In the genomic region with DNA sequence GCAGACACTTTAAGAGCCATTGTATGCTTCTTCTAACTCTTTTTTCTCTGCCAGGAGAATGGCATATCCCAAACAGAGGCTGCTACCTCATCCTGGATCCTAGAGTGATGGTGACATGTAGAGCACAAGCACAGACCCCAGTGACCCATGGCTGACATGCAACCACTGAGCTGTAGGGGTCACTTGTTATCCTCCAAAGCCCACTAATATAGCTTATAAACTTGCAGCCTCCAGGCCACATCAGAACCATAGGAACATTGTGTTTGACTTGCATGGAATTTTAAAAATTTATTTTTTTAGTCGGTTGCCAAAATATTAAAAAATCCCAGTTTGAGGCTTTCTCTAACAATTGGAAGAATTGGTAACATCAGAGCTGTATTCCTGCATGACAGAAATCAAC, we compare ENCODE assay signal across 17 cellular contexts.
A peak's percentile ranks its signal among the peaks of the same experiment; 100 is the strongest.
DNase-seq lines count a peak whose midpoint lies in the region; ATAC-seq and TF ChIP-seq lines count a peak whose summit lies in the region.
"Had no signal": no experiment of that assay in that cellular context is flagged by ENCODE, and none has a peak within 500 bp of the region (broad histone marks: within the 10 kb centered on the region; RNA-seq: fewer than 3 reads in every experiment).

No MANE protein-coding gene starts in this region.

- no peak overlapping the region for H3K27ac Mint-ChIP-seq in chondrocyte (ENCODE audit: unreplicated experiment)
- H3K27ac Mint-ChIP-seq in osteocyte (ENCODE audit: unreplicated experiment): no peak overlapping the region
- no peak overlapping the region for H3K27ac Mint-ChIP-seq in activated naive CD4-positive, alpha-beta T cell treated with anti-CD3 and anti-CD28 coated beads, Interleukin-2, amount 10 ng/mL, durations not matched to agents 7 days and 5 days
- H3K27ac Mint-ChIP-seq: CD4-positive, alpha-beta T cell; HFFc6 had no signal

- no peaks in the 10 kb centered on the region for H3K36me3 ChIP-seq in SK-N-SH (replicated peaks in 1 of 2; ENCODE audit: control insufficient read depth in 1 of 2, insufficient read depth in 2 of 2, low read length in 1 of 2)

- H2AFZ ChIP-seq in SK-N-SH (ENCODE audit: low read depth): no peak overlapping the region

- POLR2A ChIA-PET in SK-N-SH (lab: Yijun Ruan, JAX): no interaction called here

- H3K4me3 Mint-ChIP-seq in chondrocyte (ENCODE audit: unreplicated experiment): no peak overlapping the region
- H3K4me3 Mint-ChIP-seq in osteocyte (ENCODE audit: unreplicated experiment): no peak overlapping the region
- H3K4me3 Mint-ChIP-seq in activated naive CD4-positive, alpha-beta T cell treated with anti-CD3 and anti-CD28 coated beads, Interleukin-2, amount 10 ng/mL, durations not matched to agents 7 days and 5 days: no peak overlapping the region
- H3K4me3 Mint-ChIP-seq: CD4-positive, alpha-beta T cell; HFFc6 had no signal

- H3K36me3 Mint-ChIP-seq in chondrocyte (ENCODE audit: low read depth): no peaks in the 10 kb centered on the region
- H3K36me3 Mint-ChIP-seq in osteocyte (ENCODE audit: unreplicated experiment): no peaks in the 10 kb centered on the region
- H3K36me3 Mint-ChIP-seq in activated naive CD4-positive, alpha-beta T cell treated with anti-CD3 and anti-CD28 coated beads, Interleukin-2, amount 10 ng/mL, durations not matched to agents 7 days and 5 days: no peaks in the 10 kb centered on the region

- H3K27me3 Mint-ChIP-seq in chondrocyte (ENCODE audit: low read depth) (no peaks in the 10 kb centered on the region), osteocyte (ENCODE audit: unreplicated experiment) (peaks cover 8% of the 10 kb centered on the region)
- H3K27me3 Mint-ChIP-seq in activated naive CD4-positive, alpha-beta T cell treated with anti-CD3 and anti-CD28 coated beads, Interleukin-2, amount 10 ng/mL, durations not matched to agents 7 days and 5 days: no peaks in the 10 kb centered on the region
- H3K27me3 Mint-ChIP-seq: CD4-positive, alpha-beta T cell had no signal

- H3K9me3 ChIP-seq in SK-N-SH: no peaks in the 10 kb centered on the region
- H3K9me3 ChIP-seq: A549, Caco-2 had no signal

- H3K4me2 ChIP-seq in SK-N-SH: no peak overlapping the region
- H3K4me2 ChIP-seq: A549 had no signal

- H3K9me3 Mint-ChIP-seq in chondrocyte (ENCODE audit: low read depth): no peaks in the 10 kb centered on the region
- no peaks in the 10 kb centered on the region for H3K9me3 Mint-ChIP-seq in osteocyte (ENCODE audit: unreplicated experiment)
- peaks cover 4% of the 10 kb centered on the region for H3K9me3 Mint-ChIP-seq in activated naive CD4-positive, alpha-beta T cell treated with anti-CD3 and anti-CD28 coated beads, Interleukin-2, amount 10 ng/mL, durations not matched to agents 7 days and 5 days
- H3K9me3 Mint-ChIP-seq: CD4-positive, alpha-beta T cell; HFFc6 had no signal

- H3K4me1 Mint-ChIP-seq in chondrocyte (ENCODE audit: low read depth) (no peaks in the 10 kb centered on the region), osteocyte (ENCODE audit: unreplicated experiment) (peaks cover 5% of the 10 kb centered on the region)
- H3K4me1 Mint-ChIP-seq in activated naive CD4-positive, alpha-beta T cell treated with anti-CD3 and anti-CD28 coated beads, Interleukin-2, amount 10 ng/mL, durations not matched to agents 7 days and 5 days: no peaks in the 10 kb centered on the region

- no peaks in the 10 kb centered on the region for H4K20me1 ChIP-seq in SK-N-SH (ENCODE audit: insufficient read depth)

- no peak for TF ChIP-seq CTCF in SK-N-SH (IDR thresholded peaks at IDR 0.05)
- TF ChIP-seq CTCF in chondrocyte (IDR thresholded peaks at IDR 0.05): peak; percentile 27
- peak; percentile 21 for TF ChIP-seq CTCF in osteocyte (IDR thresholded peaks at IDR 0.05)

- DNase-seq in SK-N-SH: peak; percentile 7
- no peak for DNase-seq in chondrocyte (ENCODE audit: low spot score)
- peak; percentile 9 for DNase-seq in fibroblast of gingiva (ENCODE audit: low read depth)
- DNase-seq in osteocyte (ENCODE audit: extremely low spot score, unreplicated experiment): no peak
- no peak for DNase-seq in NCI-H82 treated with DMSO at 0.1 percent for 48 hours (lab: John Stamatoyannopoulos, UW; ENCODE audit: unreplicated experiment)
- DNase-seq in activated naive CD4-positive, alpha-beta T cell treated with anti-CD3 and anti-CD28 coated beads, Interleukin-2, amount 10 ng/mL, durations not matched to agents 7 days and 5 days: no peak
- DNase-seq: AML-193; Caco-2; CD4-positive, alpha-beta T cell; GOT3; HFFc6 had no signal

- H3K9ac ChIP-seq in SK-N-SH: no peak overlapping the region

- H3K27ac ChIP-seq in SK-N-SH (ENCODE audit: low read depth in 2 of 2, low read length in 1 of 2): no peak overlapping the region
- H3K27ac ChIP-seq: 22Rv1, A549, C4-2B had no signal

- no peaks in the 10 kb centered on the region for H3K79me2 ChIP-seq in SK-N-SH (ENCODE audit: insufficient read depth)

- CTCF ChIA-PET in SK-N-SH (lab: Yijun Ruan, JAX): interaction anchor here (0.7 kb wide), 2 partner anchors 23 to 272 kb away, joined by 3 read pairs; no protein-coding TSS in a partner anchor
- CTCF ChIA-PET in activated naive CD4-positive, alpha-beta T cell treated with anti-CD3 and anti-CD28 coated beads, Interleukin-2, amount 10 ng/mL, durations not matched to agents 7 days and 5 days (lab: Charles Lee): no interaction called here

- H3K27me3 ChIP-seq in SK-N-SH (ENCODE audit: insufficient read depth): no peaks in the 10 kb centered on the region

- no peak; the same call in 2 of the 3 replicates for ATAC-seq in SK-N-SH treated with all-trans-retinoic acid at 6 μM for 48 hours
- ATAC-seq in GM21717 (IDR thresholded peaks at IDR 0.05; ENCODE audit: unreplicated experiment): no peak
- ATAC-seq: A549, HCT116 had no signal

- no peaks in the 10 kb centered on the region for H3K4me1 ChIP-seq in SK-N-SH (ENCODE audit: control insufficient read depth in 1 of 2, insufficient read depth in 2 of 2, low read depth in 1 of 2, low read length in 1 of 2)
- H3K4me1 ChIP-seq: A549, Caco-2 had no signal

- no peak overlapping the region for H3K4me3 ChIP-seq in SK-N-SH (ENCODE audit: low read depth in 2 of 2, low read length in 1 of 2)
- H3K4me3 ChIP-seq: A549 had no signal

- no peak for TF ChIP-seq RAD21 in SK-N-SH (IDR thresholded peaks at IDR 0.05; ENCODE audit: low read length)

- H3F3A ChIP-seq in SK-N-SH (replicated peaks; ENCODE audit: insufficient read depth): no peaks in the 10 kb centered on the region

- no peaks in the 10 kb centered on the region for H3K9me2 ChIP-seq in SK-N-SH

- TF ChIP-seq EP300 in SK-N-SH (IDR thresholded peaks at IDR 0.05; ENCODE audit: borderline replicate concordance in 1 of 2, low read depth in 1 of 2, low read length in 1 of 2): no peak

- WGBS in SK-N-SH (ENCODE audit: low lambda C conversion rate): 83% methylated on average over 1 of the region's 1 CpG

TF ChIP-seq in SK-N-SH, 30 proteins besides CTCF, POLR2A, EP300 and RAD21 (continues in another document):
- TF ChIP-seq, protein P1, sequence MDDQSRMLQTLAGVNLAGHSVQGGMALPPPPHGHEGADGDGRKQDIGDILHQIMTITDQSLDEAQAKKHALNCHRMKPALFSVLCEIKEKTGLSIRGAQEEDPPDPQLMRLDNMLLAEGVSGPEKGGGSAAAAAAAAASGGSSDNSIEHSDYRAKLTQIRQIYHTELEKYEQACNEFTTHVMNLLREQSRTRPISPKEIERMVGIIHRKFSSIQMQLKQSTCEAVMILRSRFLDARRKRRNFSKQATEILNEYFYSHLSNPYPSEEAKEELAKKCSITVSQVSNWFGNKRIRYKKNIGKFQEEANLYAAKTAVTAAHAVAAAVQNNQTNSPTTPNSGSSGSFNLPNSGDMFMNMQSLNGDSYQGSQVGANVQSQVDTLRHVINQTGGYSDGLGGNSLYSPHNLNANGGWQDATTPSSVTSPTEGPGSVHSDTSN (IDR thresholded peaks at IDR 0.05): no peak
- TF ChIP-seq USF1 (IDR thresholded peaks at IDR 0.05; ENCODE audit: borderline replicate concordance, low read depth): no peak

TF ChIP-seq in SK-N-SH treated with all-trans-retinoic acid at 6 μM for 48 hours, 23 proteins besides CTCF, POLR2A, EP300 and RAD21 (continues in another document):
- TF ChIP-seq ZNF565 (CRISPR knock-in tag; conservative IDR thresholded peaks at IDR 0.05; ENCODE audit: low read depth) (no peak), CREB5 (CRISPR knock-in tag; IDR thresholded peaks at IDR 0.05; ENCODE audit: low read depth) (no peak), RARB (CRISPR knock-in tag; IDR thresholded peaks at IDR 0.05) (no peak), ARNTL (CRISPR knock-in tag; IDR thresholded peaks at IDR 0.05; ENCODE audit: borderline replicate concordance, low read depth) (no peak), SNAI2 (CRISPR knock-in tag; IDR thresholded peaks at IDR 0.05) (no peak), TSHZ2 (CRISPR knock-in tag; IDR thresholded peaks at IDR 0.05) (no peak)

Comparison
In these comparisons a context has a peak if more than half of its experiments do, and no peak if none do; other contexts are left out.
1. DNase-seq: peak in SK-N-SH (single experiment) and fibroblast of gingiva (single experiment); none in chondrocyte (single experiment), osteocyte (single experiment), NCI-H82 treated with DMSO at 0.1 percent for 48 hours (single experiment) and activated naive CD4-positive, alpha-beta T cell treated with anti-CD3 and anti-CD28 coated beads, Interleukin-2, amount 10 ng/mL, durations not matched to agents 7 days and 5 days (single experiment).